ENCODE assay signal across 35 cellular contexts in genomic region chr12:122672515-122672914, GRCh38. TPM values are rescaled to one million over a fixed set of nuclear protein-coding genes. Genes with fewer than 3 reads are reported as not detected.
"Had no signal": no experiment of that assay in that cellular context is flagged by ENCODE, and none has a peak within 500 bp of the region (broad histone marks: within the 10 kb centered on the region; RNA-seq: fewer than 3 reads in every experiment).

No MANE protein-coding gene starts in this region.

- H3K4me1 Mint-ChIP-seq: brain had no signal

- H3K27me3 ChIP-seq: adrenal gland had no signal

- DNase-seq: activated CD4-positive, alpha-beta T cell treated with anti-CD3 and anti-CD28 coated beads, Interleukin-2, amount 10 ng/mL, durations not matched to agents 24 days and 14 days; activated CD4-positive, alpha-beta T cell treated with anti-CD3 and anti-CD28 coated beads, Interleukin-2, amount 50 U/mL, for 4 hours; activated CD8-positive, alpha-beta T cell treated with anti-CD3 and anti-CD28 coated beads for 36 hours; activated gamma-delta T cell treated with Interleukin-2 at 50 U/mL for 16 hours; activated naive CD4-positive, alpha-beta T cell treated with anti-CD3 and anti-CD28 coated beads for 36 hours; activated T-cell treated with anti-CD3 and anti-CD28 coated beads, Interleukin-2, amount 50 U/mL, for 4 hours; adrenal gland; caudate nucleus; cerebellar nuclear complex; NCI-H1092 treated with DMSO at 0.1 percent for 48 hours; NCI-H1417; NCI-H146; NCI-H187; NCI-H2029 treated with DMSO at 0.1 percent for 48 hours; NCI-H2107; NCI-H345; NCI-H510A; NCI-H526; NCI-H748 treated with DMSO at 0.1 percent for 48 hours; NK-92 treated with Interleukin-12 subunit alpha and Interleukin-12 subunit beta, amount 100 ng/mL, for 24 hours; PC-9; SIG-M5; T-helper 1 cell; T-helper 2 cell; T-helper 9 cell; WERI-Rb-1 had no signal

- H3K27ac Mint-ChIP-seq: activated CD4-positive, alpha-beta T cell treated with anti-CD3 and anti-CD28 coated beads, Interleukin-2, amount 10 ng/mL, durations not matched to agents 24 days and 14 days; activated CD8-positive, alpha-beta T cell treated with anti-CD3 and anti-CD28 coated beads for 36 hours; activated naive CD4-positive, alpha-beta T cell treated with anti-CD3 and anti-CD28 coated beads for 36 hours; activated naive CD4-positive, alpha-beta T cell treated with anti-CD3 and anti-CD28 coated beads, Interleukin-2, amount 50 U/mL, for 72 hours; activated T-helper 1 cell treated with anti-CD3 and anti-CD28 coated beads, Interleukin-12 subunit alpha, Interleukin-12 subunit beta, Interleukin-2, Interleukin-4 antibody, amounts not matched to agents 30 ng/mL and 10 ng/mL and 1 ng/mL, durations not matched to agents 14 hours and 24 hours and 36 hours had no signal

- H3K36me3 ChIP-seq: adrenal gland, WERI-Rb-1 had no signal

- H3K36me3 Mint-ChIP-seq: activated naive CD4-positive, alpha-beta T cell treated with anti-CD3 and anti-CD28 coated beads, Interleukin-2, amount 50 U/mL, for 72 hours; brain had no signal

- H3K27ac ChIP-seq: adrenal gland, PC-9, RWPE1, WERI-Rb-1 had no signal

- H3K9me3 Mint-ChIP-seq: activated CD4-positive, alpha-beta T cell treated with anti-CD3 and anti-CD28 coated beads, Interleukin-2, amount 10 ng/mL, durations not matched to agents 24 days and 14 days; activated CD8-positive, alpha-beta T cell treated with anti-CD3 and anti-CD28 coated beads for 36 hours; activated naive CD4-positive, alpha-beta T cell treated with anti-CD3 and anti-CD28 coated beads for 36 hours; activated naive CD4-positive, alpha-beta T cell treated with anti-CD3 and anti-CD28 coated beads, Interleukin-2, amount 50 U/mL, for 72 hours; activated T-cell treated with anti-CD3 and anti-CD28 coated beads, Interleukin-2, amount 50 U/mL, for 4 hours; activated T-helper 1 cell treated with anti-CD3 and anti-CD28 coated beads, Interleukin-12 subunit alpha, Interleukin-12 subunit beta, Interleukin-2, Interleukin-4 antibody, amounts not matched to agents 30 ng/mL and 10 ng/mL and 1 ng/mL, durations not matched to agents 14 hours and 24 hours and 36 hours had no signal

- H3K4me3 ChIP-seq: adrenal gland, PC-9 had no signal

- H3K4me2 ChIP-seq: PC-9 had no signal

- ATAC-seq: activated CD8-positive, alpha-beta T cell treated with anti-CD3 and anti-CD28 coated beads for 36 hours; activated naive CD4-positive, alpha-beta T cell treated with anti-CD3 and anti-CD28 coated beads, Interleukin-2, amount 50 U/mL, for 72 hours; activated T-cell treated with anti-CD3 and anti-CD28 coated beads, Interleukin-2, amount 50 U/mL, for 4 hours; Right ventricle myocardium inferior; SK-N-SH treated with all-trans-retinoic acid at 6 μM for 48 hours had no signal

- H2AFZ ChIP-seq: PC-9 had no signal

- H3K9me3 ChIP-seq: adrenal gland had no signal

- H3K4me3 Mint-ChIP-seq: activated CD4-positive, alpha-beta T cell treated with anti-CD3 and anti-CD28 coated beads, Interleukin-2, amount 10 ng/mL, durations not matched to agents 24 days and 14 days; activated CD8-positive, alpha-beta T cell treated with anti-CD3 and anti-CD28 coated beads for 36 hours; activated naive CD4-positive, alpha-beta T cell treated with anti-CD3 and anti-CD28 coated beads for 36 hours; activated T-cell treated with anti-CD3 and anti-CD28 coated beads, Interleukin-2, amount 50 U/mL, for 4 hours; activated T-helper 1 cell treated with anti-CD3 and anti-CD28 coated beads, Interleukin-12 subunit alpha, Interleukin-12 subunit beta, Interleukin-2, Interleukin-4 antibody, amounts not matched to agents 30 ng/mL and 10 ng/mL and 1 ng/mL, durations not matched to agents 14 hours and 24 hours and 36 hours; brain had no signal

RNA-seq across cellular contexts. Expression of gene HCAR2, which starts 30.6 kb away (rescaled TPM):
- total RNA-seq: activated CD8-positive, alpha-beta T cell treated with anti-CD3 and anti-CD28 coated beads for 36 hours; activated naive CD4-positive, alpha-beta T cell treated with anti-CD3 and anti-CD28 coated beads for 36 hours; activated T-cell treated with anti-CD3 and anti-CD28 coated beads, Interleukin-2, amount 50 U/mL, for 4 hours; M059J; OCI-LY7; SK-MEL-5 had no signal

RNA-seq across cellular contexts. Expression of gene HCAR3, which starts 44.1 kb away (rescaled TPM):
- total RNA-seq: activated CD8-positive, alpha-beta T cell treated with anti-CD3 and anti-CD28 coated beads for 36 hours; activated naive CD4-positive, alpha-beta T cell treated with anti-CD3 and anti-CD28 coated beads for 36 hours; activated T-cell treated with anti-CD3 and anti-CD28 coated beads, Interleukin-2, amount 50 U/mL, for 4 hours; M059J; OCI-LY7; SK-MEL-5 had no signal

RNA-seq across cellular contexts. Expression of gene HCAR1, which starts 58.1 kb away (rescaled TPM):
- total RNA-seq: M059J, SK-MEL-5 had no signal
